ENCODE assay signal across 7 cellular contexts in the genomic region with DNA sequence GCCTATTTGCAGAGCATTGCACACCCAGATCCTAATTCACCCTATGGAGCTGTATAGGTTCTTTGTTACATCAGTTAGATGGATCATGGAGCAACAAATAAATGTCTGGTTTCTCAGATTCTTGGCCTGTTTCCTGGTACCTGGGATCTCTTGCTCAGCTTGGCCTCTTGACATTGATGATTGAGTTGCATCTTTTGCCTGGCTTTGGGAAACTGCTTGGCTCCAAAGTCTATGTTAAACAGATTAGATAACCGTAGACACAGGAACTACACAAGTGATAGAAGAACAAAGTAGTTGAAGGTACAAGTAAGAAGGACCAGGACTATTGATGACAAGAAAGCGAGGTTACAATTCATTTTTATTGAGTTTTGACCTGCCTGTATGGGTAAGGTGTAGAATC.
"Had no signal": no experiment of that assay in that cellular context is flagged by ENCODE, and none has a peak within 500 bp of the region (broad histone marks: within the 10 kb centered on the region; RNA-seq: fewer than 3 reads in every experiment).

No MANE protein-coding gene starts in this region.

- H3K27ac Mint-ChIP-seq: IgD-negative memory B cell had no signal

- H3K4me3 ChIP-seq: K562 had no signal

- ATAC-seq: K562 had no signal

- FAIRE-seq: HTR-8/SVneo, K562 had no signal

- H3K9me3 Mint-ChIP-seq: IgD-negative memory B cell had no signal

- H3K27ac ChIP-seq: HL-60 had no signal

- H3K4me3 Mint-ChIP-seq: IgD-negative memory B cell had no signal

- DNase-seq: IMR-90, KBM-7, KG1 had no signal
